ENCODE assay signal across 8 cellular contexts in genomic region chr16:229731-230281, GRCh38. TPM values are rescaled to one million over a fixed set of nuclear protein-coding genes. Genes with fewer than 3 reads are reported as not detected.
DNase-seq lines count a peak whose midpoint lies in the region; ATAC-seq and TF ChIP-seq lines count a peak whose summit lies in the region.

No MANE protein-coding gene starts in this region.

- DNase-seq in AG04450 (ENCODE audit: low read depth, low spot score) (no peak), breast epithelium (ENCODE audit: low spot score in 2 of 2) (no peak), naive B cell (no peak), DMS 273 (lab: John Stamatoyannopoulos, UW; ENCODE audit: unreplicated experiment) (no peak), HT-29 (ENCODE audit: low spot score) (no peak)

- H3K27ac Mint-ChIP-seq in IgD-negative memory B cell (peak overlapping the region; percentile 91 to 97 (median 93)), naive B cell (peak overlapping the region in 4 of 6 donors; percentile 54 to 92 (median 84))

- POLR2A ChIA-PET in AG04450 (lab: Yijun Ruan, JAX), result interaction anchor here (1.2 to 1.4 kb wide), 2 partner anchors 122 to 135 kb away, joined by 3 read pairs; no protein-coding TSS in a partner anchor

- peaks cover 18 to 29% (median 20%) of the 10 kb centered on the region in 3 donors for H3K4me1 Mint-ChIP-seq in IgD-negative memory B cell
- peaks cover 13 to 29% (median 27%) of the 10 kb centered on the region in 3 donors for H3K4me1 Mint-ChIP-seq in naive B cell

- peak overlapping the region; percentile 94 for H3K4me3 ChIP-seq in AG04450 (ENCODE audit: low read depth, low read length)
- H3K4me3 ChIP-seq in breast epithelium, result peak overlapping the region; percentile 69 to 99 (median 90)

- H3K4me1 ChIP-seq in breast epithelium, result peaks cover 0 to 12% of the 10 kb centered on the region in 2 donors

- ATAC-seq in naive B cell (ENCODE audit: low read depth in 2 of 2) (no peak), HG03565 (IDR thresholded peaks at IDR 0.05; ENCODE audit: unreplicated experiment) (no peak), GM18519 (IDR thresholded peaks at IDR 0.05; ENCODE audit: low FRiP score, unreplicated experiment) (no peak)

- no peak for TF ChIP-seq POLR2A in breast epithelium (IDR thresholded peaks at IDR 0.05)

- H3K27ac ChIP-seq in AG04450 (ENCODE audit: low read depth, low read length) (no peak overlapping the region), breast epithelium (peak overlapping the region; percentile 95 to 99)

- no peaks in the 10 kb centered on the region for H3K36me3 ChIP-seq in breast epithelium

- H3K27me3 ChIP-seq in AG04450 (ENCODE audit: control insufficient read depth, insufficient read depth, low read length) (no peaks in the 10 kb centered on the region), breast epithelium (no peaks in the 10 kb centered on the region)

- intact Hi-C loops in breast epithelium (cut with DNase I; ENCODE audit: low total_unique reads), result loop anchor here (10.0 kb wide), 1 partner anchor 125 kb away; the partner anchor contains the start of gene AXIN1

- H3K27me3 Mint-ChIP-seq in IgD-negative memory B cell (no peaks in the 10 kb centered on the region), naive B cell (no peaks in the 10 kb centered on the region)

- TF ChIP-seq CTCF in AG04450 (IDR thresholded peaks at IDR 0.05; ENCODE audit: low read depth, low read length), result no peak
- TF ChIP-seq CTCF in breast epithelium (IDR thresholded peaks at IDR 0.05), result no peak

- no peaks in the 10 kb centered on the region; the same call in 1 of the 2 replicates for H3K9me3 ChIP-seq in AG04450 (ENCODE audit: control insufficient read depth, insufficient read depth, low read length)
- no peaks in the 10 kb centered on the region for H3K9me3 ChIP-seq in breast epithelium

- H3K36me3 Mint-ChIP-seq in IgD-negative memory B cell, result no peaks in the 10 kb centered on the region
- no peaks in the 10 kb centered on the region for H3K36me3 Mint-ChIP-seq in naive B cell

- H3K4me3 Mint-ChIP-seq in IgD-negative memory B cell (peak overlapping the region in 3 of 4 donors; percentile 58 to 93 (median 89)), naive B cell (peak overlapping the region in 7 of 8 donors; percentile 25 to 93 (median 74))

- CTCF ChIA-PET in AG04450 (lab: Charles Lee), result interaction anchor here (0.6 to 2.4 kb wide), 4 partner anchors 12 to 133 kb away, joined by 3 to 13 read pairs (median 5); partner anchors contain the start of gene AXIN1

- H3K9me3 Mint-ChIP-seq in IgD-negative memory B cell, result no peaks in the 10 kb centered on the region
- H3K9me3 Mint-ChIP-seq in naive B cell, result no peaks in the 10 kb centered on the region

RNA-seq across cellular contexts. Expression of gene LUC7L, which starts 0.6 kb away (rescaled TPM):
- 37.6 and 47.2 TPM in 2 replicates for polyA plus RNA-seq in AG04450 (2011; rRNA removed)
- polyA minus RNA-seq in AG04450 (2011; rRNA and poly(A)+ RNA removed), result 14.2 and 22.4 TPM in 2 replicates
- polyA plus RNA-seq in IgD-negative memory B cell, result 17.6 TPM
- 100 to 1,000 TPM in 2 of 3 donors, 10 to 100 TPM in 1; 60.6 to 135 (median 107) TPM for total RNA-seq in breast epithelium
- polyA plus RNA-seq in naive B cell (ENCODE audit: low read depth in 6 of 6), result 10 to 100 TPM in 5 of 6 donors, 1 to 10 TPM in 1; 9.6 to 20.4 (median 12.8) TPM
- total RNA-seq in HT-29 (2014; rRNA removed; shearing (Covaris generic)), result 46.2 and 48.6 TPM in 2 replicates

RNA-seq across cellular contexts. Expression of gene FAM234A, which starts 4.8 kb away (rescaled TPM):
- polyA plus RNA-seq in AG04450 (2011; rRNA removed), result 42.3 and 42.7 TPM in 2 replicates
- 23.1 and 28.5 TPM in 2 replicates for polyA minus RNA-seq in AG04450 (2011; rRNA and poly(A)+ RNA removed)
- 31.5 TPM for polyA plus RNA-seq in IgD-negative memory B cell
- 10 to 100 TPM; 40.6 to 69.3 (median 44.1) TPM for total RNA-seq in breast epithelium
- 10 to 100 TPM; 19.3 to 28.7 (median 24.5) TPM for polyA plus RNA-seq in naive B cell (ENCODE audit: low read depth in 6 of 6)
- total RNA-seq in HT-29 (2014; rRNA removed; shearing (Covaris generic)), result 36.5 and 44.0 TPM in 2 replicates

RNA-seq across cellular contexts. Expression of gene RGS11, which starts 45.9 kb away (rescaled TPM):
- polyA plus RNA-seq in AG04450 (2011; rRNA removed) (0.30 and 0.33 TPM in 2 replicates), IgD-negative memory B cell (not detected), naive B cell (ENCODE audit: low read depth in 6 of 6) (under 1 TPM in 1 of 6 donors, not detected in 5; 0.14 TPM)
- 0.04 TPM in 1 of 2 replicates, not detected in the other for polyA minus RNA-seq in AG04450 (2011; rRNA and poly(A)+ RNA removed)
- total RNA-seq in breast epithelium, result 1 to 10 TPM; 3.1 to 7.5 (median 5.9) TPM
- total RNA-seq in HT-29 (2014; rRNA removed; shearing (Covaris generic)), result 0.41 and 0.55 TPM in 2 replicates

RNA-seq across cellular contexts. Expression of gene HBQ1, which starts 49.5 kb away (rescaled TPM):
- polyA plus RNA-seq in AG04450 (2011; rRNA removed), result not detected in 2 replicates
- polyA minus RNA-seq in AG04450 (2011; rRNA and poly(A)+ RNA removed), result not detected in 2 replicates
- polyA plus RNA-seq in IgD-negative memory B cell, result not detected
- total RNA-seq in breast epithelium, result not detected
- not detected for polyA plus RNA-seq in naive B cell (ENCODE audit: low read depth in 6 of 6)
- total RNA-seq in HT-29 (2014; rRNA removed; shearing (Covaris generic)), result not detected in 2 replicates

RNA-seq across cellular contexts. Expression of gene ARHGDIG, which starts 50.6 kb away (rescaled TPM):
- not detected in 2 replicates for polyA plus RNA-seq in AG04450 (2011; rRNA removed)
- not detected in 2 replicates for polyA minus RNA-seq in AG04450 (2011; rRNA and poly(A)+ RNA removed)
- not detected for polyA plus RNA-seq in IgD-negative memory B cell
- 1 to 10 TPM in 2 of 3 donors, under 1 TPM in 1; 0.80 to 2.3 (median 1.6) TPM for total RNA-seq in breast epithelium
- polyA plus RNA-seq in naive B cell (ENCODE audit: low read depth in 6 of 6), result not detected
- total RNA-seq in HT-29 (2014; rRNA removed; shearing (Covaris generic)), result 33.1 and 52.0 TPM in 2 replicates
